In the genomic region with DNA sequence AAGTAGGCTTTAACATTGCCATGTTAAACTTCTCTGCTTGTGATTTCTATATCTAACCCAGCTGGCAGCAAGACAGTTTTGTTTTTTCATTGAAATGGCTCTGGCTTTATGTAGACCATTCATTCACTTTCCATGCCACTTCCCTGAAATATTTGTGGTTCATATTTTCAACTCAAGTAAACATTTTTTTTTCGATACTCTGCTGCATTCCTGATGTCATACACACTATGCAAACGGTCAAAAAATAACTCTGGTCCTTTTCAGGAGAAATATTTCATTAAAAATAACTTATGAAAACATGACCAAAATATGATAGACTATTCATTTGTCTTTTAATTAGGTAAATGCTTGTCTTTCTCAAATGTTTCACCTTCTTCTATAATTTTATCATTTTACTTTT, we compare ENCODE assay signal across 19 cellular contexts.
DNase-seq lines count a peak whose midpoint lies in the region; ATAC-seq and TF ChIP-seq lines count a peak whose summit lies in the region.
"Had no signal": no experiment of that assay in that cellular context is flagged by ENCODE, and none has a peak within 500 bp of the region (broad histone marks: within the 10 kb centered on the region; RNA-seq: fewer than 3 reads in every experiment).

No MANE protein-coding gene starts in this region.

- no peaks in the 10 kb centered on the region for H3K36me3 ChIP-seq in thoracic aorta
- H3K36me3 ChIP-seq: BLaER1 had no signal

- ATAC-seq in thoracic aorta (ENCODE audit: insufficient number of reproducible peaks, low FRiP score, low read depth) (no peak), GM19395 (IDR thresholded peaks at IDR 0.05; ENCODE audit: unreplicated experiment) (no peak), GM18909 (IDR thresholded peaks at IDR 0.05; ENCODE audit: poor library complexity, unreplicated experiment) (no peak)
- ATAC-seq: activated T-cell treated with anti-CD3 and anti-CD28 coated beads, Interleukin-2, amount 50 U/mL, for 4 hours; natural killer cell treated with Interleukin-12 subunit alpha and Interleukin-12 subunit beta and Interleukin-15 and Interleukin-18, amount 100 ng/mL, for 72 hours had no signal

- no peak overlapping the region for H3K4me3 ChIP-seq in fibroblast of villous mesenchyme (ENCODE audit: low read depth, low read length)
- H3K4me3 ChIP-seq in thoracic aorta = peak overlapping the region; percentile 11
- H3K4me3 ChIP-seq: BLaER1, cardiac muscle cell, hepatocyte had no signal

- no peak for TF ChIP-seq CTCF in fibroblast of villous mesenchyme (IDR thresholded peaks at IDR 0.05; ENCODE audit: insufficient read depth, low read depth, low read length)
- TF ChIP-seq CTCF in thoracic aorta (IDR thresholded peaks at IDR 0.05) = no peak

- H3K27me3 ChIP-seq in thoracic aorta (replicated peaks; ENCODE audit: insufficient read depth) = no peaks in the 10 kb centered on the region
- H3K27me3 ChIP-seq: BLaER1, cardiac muscle cell, hepatocyte had no signal

- peaks cover 4 to 16% of the 10 kb centered on the region in 2 donors for H3K4me1 ChIP-seq in thoracic aorta (ENCODE audit: control insufficient read depth in 1 of 2, low read depth in 2 of 2)
- H3K4me1 ChIP-seq: BLaER1 had no signal

- no peak overlapping the region for H3K27ac ChIP-seq in thoracic aorta
- H3K27ac ChIP-seq: BLaER1, cardiac muscle cell, hepatocyte had no signal

- DNase-seq in HS-27A (ENCODE audit: low read depth) (peak; percentile 72), amniotic epithelial cell (ENCODE audit: low read depth) (peak; percentile 42), fibroblast of villous mesenchyme (ENCODE audit: low read depth) (peak; percentile 30), thoracic aorta (ENCODE audit: low spot score) (no peak), NCI-H187 treated with DMSO at 0.1 percent for 48 hours (lab: John Stamatoyannopoulos, UW) (no peak), D341Med (ENCODE audit: low spot score) (no peak)
- DNase-seq: activated CD4-positive, alpha-beta memory T cell treated with anti-CD3 and anti-CD28 coated beads for 36 hours; activated T-cell treated with anti-CD3 and anti-CD28 coated beads, Interleukin-2, amount 50 U/mL, for 4 hours; DMS 273 treated with DMSO at 0.1 percent for 48 hours; erythroblast; kidney; NCI-H524; Right ventricle myocardium superior had no signal

- H3K9me3 ChIP-seq in thoracic aorta = no peaks in the 10 kb centered on the region
- H3K9me3 ChIP-seq: BLaER1 had no signal

Comparison
In these comparisons a context has a peak if more than half of its experiments do, and no peak if none do; other contexts are left out.
1. DNase-seq: peak in HS-27A (single experiment), amniotic epithelial cell (single experiment) and fibroblast of villous mesenchyme (single experiment); none in thoracic aorta (single experiment), NCI-H187 treated with DMSO at 0.1 percent for 48 hours (single experiment) and D341Med (single experiment).